8 cellular contexts compared by ENCODE assay signal in genomic region chr6:36724514-36725385, GRCh38. TPM values are rescaled to one million over a fixed set of nuclear protein-coding genes. Genes with fewer than 3 reads are reported as not detected.
A peak's percentile ranks its signal among the peaks of the same experiment; 100 is the strongest.
DNase-seq lines count a peak whose midpoint lies in the region; ATAC-seq and TF ChIP-seq lines count a peak whose summit lies in the region.

No MANE protein-coding gene starts in this region.

- peaks cover 24% of the 10 kb centered on the region for H3K4me1 Mint-ChIP-seq in activated CD8-positive, alpha-beta memory T cell treated with anti-CD3 and anti-CD28 coated beads, Interleukin-2, amount 10 ng/mL, durations not matched to agents 7 days and 5 days

- peak; percentile 84 for DNase-seq in AG08396 (ENCODE audit: low spot score)
- DNase-seq in GM13977 (ENCODE audit: low spot score) = peak; percentile 67
- peak; percentile 44 for DNase-seq in NCI-H446 treated with DMSO at 0.1 percent for 48 hours (lab: John Stamatoyannopoulos, UW)
- DNase-seq in activated CD8-positive, alpha-beta memory T cell treated with anti-CD3 and anti-CD28 coated beads, Interleukin-2, amount 10 ng/mL, durations not matched to agents 7 days and 5 days = peak; percentile 75
- DNase-seq in fibroblast of mammary gland (ENCODE audit: low read depth) = peak; percentile 70
- peak; percentile 95 for DNase-seq in osteoblast (ENCODE audit: insufficient read length, low spot score, missing footprints)
- DNase-seq in GF-D8 (lab: John Stamatoyannopoulos, UW) = no peak

- H3K27ac Mint-ChIP-seq in activated CD8-positive, alpha-beta memory T cell treated with anti-CD3 and anti-CD28 coated beads, Interleukin-2, amount 10 ng/mL, durations not matched to agents 7 days and 5 days = no peak overlapping the region

- in situ Hi-C loops in GM13977 (cut with MboI; ENCODE audit: low pct_unique_long_range_greater_than_20kb, low sequenced_read_pairs, unreplicated experiment) = no loop called here

- peak; percentile 56 for TF ChIP-seq CTCF in GM13977 (IDR thresholded peaks at IDR 0.05; ENCODE audit: extremely low read depth, insufficient read depth, missing control alignments)
- TF ChIP-seq CTCF in fibroblast of mammary gland (conservative IDR thresholded peaks at IDR 0.05; ENCODE audit: control insufficient read depth, insufficient read depth, low read depth, low read length) = peak; percentile 72
- peak; percentile 73 for TF ChIP-seq CTCF in osteoblast (IDR thresholded peaks at IDR 0.05; ENCODE audit: extremely low read depth, low read depth, low read length)

- no peaks in the 10 kb centered on the region for H3K9me3 Mint-ChIP-seq in activated CD8-positive, alpha-beta memory T cell treated with anti-CD3 and anti-CD28 coated beads, Interleukin-2, amount 10 ng/mL, durations not matched to agents 7 days and 5 days (ENCODE audit: low read depth)

- H3K79me2 ChIP-seq in osteoblast (ENCODE audit: insufficient read depth, low read length) = no peaks in the 10 kb centered on the region

- H3K4me1 ChIP-seq in osteoblast (ENCODE audit: insufficient read depth, low read length) = peaks cover 7% of the 10 kb centered on the region

- H3K27me3 Mint-ChIP-seq in activated CD8-positive, alpha-beta memory T cell treated with anti-CD3 and anti-CD28 coated beads, Interleukin-2, amount 10 ng/mL, durations not matched to agents 7 days and 5 days = no peaks in the 10 kb centered on the region

- H3K4me2 ChIP-seq in osteoblast (ENCODE audit: insufficient read depth, low read length) = no peak overlapping the region

- no peak for ATAC-seq in activated CD8-positive, alpha-beta memory T cell treated with anti-CD3 and anti-CD28 coated beads, Interleukin-2, amount 10 ng/mL, durations not matched to agents 7 days and 5 days
- ATAC-seq in GM21529 (IDR thresholded peaks at IDR 0.05; ENCODE audit: unreplicated experiment) = no peak

- H3K36me3 ChIP-seq in osteoblast (ENCODE audit: insufficient read depth, low read length) = no peaks in the 10 kb centered on the region

- no peak overlapping the region for H3K4me3 Mint-ChIP-seq in activated CD8-positive, alpha-beta memory T cell treated with anti-CD3 and anti-CD28 coated beads, Interleukin-2, amount 10 ng/mL, durations not matched to agents 7 days and 5 days

- no peaks in the 10 kb centered on the region for H3K36me3 Mint-ChIP-seq in activated CD8-positive, alpha-beta memory T cell treated with anti-CD3 and anti-CD28 coated beads, Interleukin-2, amount 10 ng/mL, durations not matched to agents 7 days and 5 days

- CTCF ChIA-PET in activated CD8-positive, alpha-beta memory T cell treated with anti-CD3 and anti-CD28 coated beads, Interleukin-2, amount 10 ng/mL, durations not matched to agents 7 days and 5 days (lab: Charles Lee) = interaction anchor here (0.7 to 1.9 kb wide), 15 partner anchors 8 to 113 kb away, joined by 3 to 12 read pairs (median 3); no protein-coding TSS in a partner anchor

- no peak overlapping the region for H3K27ac ChIP-seq in osteoblast (ENCODE audit: low read depth, low read length)

- no peaks in the 10 kb centered on the region for H4K20me1 ChIP-seq in osteoblast (ENCODE audit: insufficient read depth, low read length)

- no peaks in the 10 kb centered on the region for H3K9me3 ChIP-seq in osteoblast (ENCODE audit: low read depth, low read length)

- no peaks in the 10 kb centered on the region for H3K27me3 ChIP-seq in osteoblast (ENCODE audit: insufficient read depth, low read length)

- no peak overlapping the region for H2AFZ ChIP-seq in osteoblast (ENCODE audit: low read length)

- H3K4me3 ChIP-seq in fibroblast of mammary gland (ENCODE audit: control insufficient read depth, low read depth, low read length) (no peak overlapping the region), osteoblast (ENCODE audit: insufficient read depth, low read length) (no peak overlapping the region)

RNA-seq across cellular contexts. Expression of gene RAB44, which starts 27.1 kb away (rescaled TPM):
- not detected for total RNA-seq in activated CD8-positive, alpha-beta memory T cell treated with anti-CD3 and anti-CD28 coated beads, Interleukin-2, amount 10 ng/mL, durations not matched to agents 7 days and 5 days
- total RNA-seq in osteoblast = under 0.01 and 0.36 TPM in 2 replicates

RNA-seq across cellular contexts. Expression of gene CDKN1A, which starts 46.2 kb away (rescaled TPM):
- total RNA-seq in activated CD8-positive, alpha-beta memory T cell treated with anti-CD3 and anti-CD28 coated beads, Interleukin-2, amount 10 ng/mL, durations not matched to agents 7 days and 5 days = 100 to 1,000 TPM in 1 of 2 experiments, 10 to 100 TPM in 1; 67.5 to 109 TPM
- 456 and 461 TPM in 2 replicates for total RNA-seq in osteoblast
